Comparison of ENCODE assay signal across 8 cellular contexts in genomic region chr11:61446211-61446651, GRCh38. TPM values are rescaled to one million over a fixed set of nuclear protein-coding genes. Genes with fewer than 3 reads are reported as not detected.
DNase-seq lines count a peak whose midpoint lies in the region; ATAC-seq, FAIRE-seq and TF ChIP-seq lines count a peak whose summit lies in the region.

No MANE protein-coding gene starts in this region.

- H3K27ac ChIP-seq in pancreas, result no peak overlapping the region
- peak overlapping the region; percentile 36 to 68 for H3K27ac ChIP-seq in thoracic aorta

- intact Hi-C loops in pancreas (cut with DNase I), result no loop called here

- TF ChIP-seq CTCF in glutamatergic neuron (IDR thresholded peaks at IDR 0.05; ENCODE audit: partially characterized antibody, unreplicated experiment) (peak; percentile 78), pancreas (IDR thresholded peaks at IDR 0.05) (peak; percentile 51 to 78 (median 60)), thoracic aorta (IDR thresholded peaks at IDR 0.05) (peak; percentile 77)

- peaks cover 24% of the 10 kb centered on the region for H3K4me1 Mint-ChIP-seq in glutamatergic neuron (ENCODE audit: low read depth, unreplicated experiment)

- H3K27me3 ChIP-seq in pancreas (no peaks in the 10 kb centered on the region), thoracic aorta (replicated peaks; ENCODE audit: insufficient read depth) (no peaks in the 10 kb centered on the region)

- peak overlapping the region; percentile 22 to 93 for H3K27ac Mint-ChIP-seq in activated naive CD4-positive, alpha-beta T cell treated with anti-CD3 and anti-CD28 coated beads, Interleukin-2, amount 50 U/mL, for 72 hours
- peak overlapping the region; percentile 62 for H3K27ac Mint-ChIP-seq in glutamatergic neuron (ENCODE audit: unreplicated experiment)

- WGBS in pancreas, 2 donors, result 31 to 53% methylated on average over 7 of the region's 7 CpGs

- H3K9me3 Mint-ChIP-seq in activated naive CD4-positive, alpha-beta T cell treated with anti-CD3 and anti-CD28 coated beads, Interleukin-2, amount 50 U/mL, for 72 hours, result no peaks in the 10 kb centered on the region
- H3K9me3 Mint-ChIP-seq in glutamatergic neuron (ENCODE audit: unreplicated experiment), result peaks cover 3% of the 10 kb centered on the region

- H3K9me3 ChIP-seq in pancreas (no peaks in the 10 kb centered on the region), thoracic aorta (no peaks in the 10 kb centered on the region)

- no peaks in the 10 kb centered on the region for H3K27me3 Mint-ChIP-seq in glutamatergic neuron (ENCODE audit: unreplicated experiment)

- H3K4me3 ChIP-seq in pancreas (no peak overlapping the region), thoracic aorta (no peak overlapping the region)

- H3K4me3 Mint-ChIP-seq in glutamatergic neuron (ENCODE audit: unreplicated experiment), result no peak overlapping the region

- H3K36me3 ChIP-seq in pancreas (peaks cover 0 to 7% (median 0%) of the 10 kb centered on the region in 3 donors), thoracic aorta (peaks cover 15% of the 10 kb centered on the region)

- peak; percentile 95 for DNase-seq in Ammon's horn (ENCODE audit: low spot score)
- peak; percentile 89 for DNase-seq in NAMALWA (ENCODE audit: low spot score)
- DNase-seq in SK-N-DZ (ENCODE audit: low spot score), result peak; percentile 73
- peak; percentile 75 to 83 for DNase-seq in activated naive CD4-positive, alpha-beta T cell treated with anti-CD3 and anti-CD28 coated beads, Interleukin-2, amount 50 U/mL, for 72 hours (ENCODE audit: low spot score in 2 of 2)
- peak; percentile 93 for DNase-seq in glutamatergic neuron
- DNase-seq in pancreas, result peak; percentile 74 to 88 (median 82)
- DNase-seq in thoracic aorta (ENCODE audit: low spot score), result peak; percentile 79

- no peak for FAIRE-seq in pancreas (lab: Jason Lieb, UNC)

- ATAC-seq in GM19395 (IDR thresholded peaks at IDR 0.05; ENCODE audit: unreplicated experiment), result peak; percentile 67
- peak; percentile 53 to 79 for ATAC-seq in activated naive CD4-positive, alpha-beta T cell treated with anti-CD3 and anti-CD28 coated beads, Interleukin-2, amount 50 U/mL, for 72 hours
- peak; percentile 89 to 97 (median 96) for ATAC-seq in pancreas
- ATAC-seq in thoracic aorta (ENCODE audit: insufficient number of reproducible peaks, low FRiP score, low read depth), result peak; percentile 86

- H3K36me3 Mint-ChIP-seq in activated naive CD4-positive, alpha-beta T cell treated with anti-CD3 and anti-CD28 coated beads, Interleukin-2, amount 50 U/mL, for 72 hours, result peaks cover 22 to 33% of the 10 kb centered on the region in 2 donors
- peaks cover 10% of the 10 kb centered on the region for H3K36me3 Mint-ChIP-seq in glutamatergic neuron (ENCODE audit: unreplicated experiment)

- H3K4me1 ChIP-seq in pancreas (no peaks in the 10 kb centered on the region), thoracic aorta (ENCODE audit: control insufficient read depth in 1 of 2, low read depth in 2 of 2) (peaks cover 15 to 22% of the 10 kb centered on the region in 2 donors)

RNA-seq across cellular contexts. Expression of gene SDHAF2, which starts 16.3 kb away (rescaled TPM):
- 37.7 and 41.8 TPM in 2 replicates for polyA plus RNA-seq in SK-N-DZ (2014; cell fraction: cytosol; rRNA removed)
- polyA plus RNA-seq in SK-N-DZ (2014; cell fraction: nucleus; rRNA removed), result 45.3 and 48.5 TPM in 2 replicates
- 10 to 100 TPM; 32.0 to 34.3 TPM for total RNA-seq in activated naive CD4-positive, alpha-beta T cell treated with anti-CD3 and anti-CD28 coated beads, Interleukin-2, amount 50 U/mL, for 72 hours
- total RNA-seq in glutamatergic neuron (ENCODE audit: unreplicated experiment) (43.2 TPM), pancreas (10 to 100 TPM; 10.1 to 15.3 (median 13.9) TPM), thoracic aorta (10 to 100 TPM; 43.2 to 52.6 TPM)
- polyA plus RNA-seq in pancreas, result 10 to 100 TPM; 24.2 to 38.9 TPM

RNA-seq across cellular contexts. Expression of gene CPSF7, which starts 16.5 kb away (rescaled TPM):
- polyA plus RNA-seq in SK-N-DZ (2014; cell fraction: cytosol; rRNA removed), result 64.0 and 78.8 TPM in 2 replicates
- 130 and 149 TPM in 2 replicates for polyA plus RNA-seq in SK-N-DZ (2014; cell fraction: nucleus; rRNA removed)
- total RNA-seq in activated naive CD4-positive, alpha-beta T cell treated with anti-CD3 and anti-CD28 coated beads, Interleukin-2, amount 50 U/mL, for 72 hours, result 100 to 1,000 TPM; 110 to 128 TPM
- total RNA-seq in glutamatergic neuron (ENCODE audit: unreplicated experiment) (83.7 TPM), pancreas (10 to 100 TPM; 25.1 to 49.7 (median 32.6) TPM), thoracic aorta (10 to 100 TPM; 54.3 to 69.7 TPM)
- polyA plus RNA-seq in pancreas, result 10 to 100 TPM; 57.6 to 60.4 TPM

RNA-seq across cellular contexts. Expression of gene TMEM216, which starts 53.8 kb away (rescaled TPM):
- 27.4 and 29.7 TPM in 2 replicates for polyA plus RNA-seq in SK-N-DZ (2014; cell fraction: cytosol; rRNA removed)
- 18.4 and 21.3 TPM in 2 replicates for polyA plus RNA-seq in SK-N-DZ (2014; cell fraction: nucleus; rRNA removed)
- 10 to 100 TPM in 1 of 2 donors, 1 to 10 TPM in 1; 8.7 to 14.1 TPM for total RNA-seq in activated naive CD4-positive, alpha-beta T cell treated with anti-CD3 and anti-CD28 coated beads, Interleukin-2, amount 50 U/mL, for 72 hours
- total RNA-seq in glutamatergic neuron (ENCODE audit: unreplicated experiment) (7.8 TPM), pancreas (1 to 10 TPM; 3.7 to 8.2 (median 6.4) TPM), thoracic aorta (10 to 100 TPM in 1 of 2 donors, 1 to 10 TPM in 1; 5.6 to 13.0 TPM)
- 10 to 100 TPM in 1 of 2 donors, 1 to 10 TPM in 1; 9.3 to 17.8 TPM for polyA plus RNA-seq in pancreas

Comparison
In these comparisons a context has a peak if more than half of its experiments do, and no peak if none do; other contexts are left out.
1. H3K27ac ChIP-seq: peak in thoracic aorta (2 of 2); none in pancreas (0 of 4).
2. Peak in every context shown above with its lines, with median percentiles within 50 percentile points of each other: DNase-seq, ATAC-seq and CTCF ChIP-seq.